Comparison of ENCODE assay signal across 15 cellular contexts in the genomic region with DNA sequence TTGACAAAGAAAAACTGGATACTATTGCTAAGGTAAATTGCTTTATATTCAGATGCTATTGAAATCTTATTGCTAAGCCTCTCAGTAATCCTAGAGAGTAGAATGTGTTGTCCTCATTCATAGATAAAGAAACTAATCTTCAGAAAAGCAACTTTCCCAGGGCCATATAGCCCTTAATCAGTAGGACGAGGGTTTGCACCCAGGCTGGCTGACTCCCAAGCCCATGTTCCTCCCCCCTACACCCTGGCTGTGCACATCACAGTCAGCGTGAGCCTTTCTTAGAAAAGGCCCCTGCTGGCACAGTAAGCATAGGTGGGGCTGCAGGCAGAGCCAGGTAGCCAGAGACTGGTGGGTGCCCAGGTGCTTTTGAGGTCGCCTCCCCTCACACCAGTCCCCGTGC. TPM values are rescaled to one million over a fixed set of nuclear protein-coding genes. Genes with fewer than 3 reads are reported as not detected.
DNase-seq lines count a peak whose midpoint lies in the region; ATAC-seq lines count a peak whose summit lies in the region.
"Had no signal": no experiment of that assay in that cellular context is flagged by ENCODE, and none has a peak within 500 bp of the region (broad histone marks: within the 10 kb centered on the region; RNA-seq: fewer than 3 reads in every experiment).

No MANE protein-coding gene starts in this region.

- H3K27ac Mint-ChIP-seq in activated T-helper 17 cell treated with anti-CD3 and anti-CD28 coated beads, Interleukin-2, amount 50 U/mL, for 72 hours: peak overlapping the region; percentile 52
- H3K27ac Mint-ChIP-seq: CD4-positive, alpha-beta T cell had no signal

- H3K4me1 Mint-ChIP-seq in activated T-helper 17 cell treated with anti-CD3 and anti-CD28 coated beads, Interleukin-2, amount 50 U/mL, for 72 hours: peaks cover 5% of the 10 kb centered on the region

- no peak for ATAC-seq in activated T-helper 17 cell treated with anti-CD3 and anti-CD28 coated beads, Interleukin-2, amount 50 U/mL, for 72 hours (replicated peaks)
- ATAC-seq in esophagus mucosa (peak; percentile 22), HG03432 (IDR thresholded peaks at IDR 0.05; ENCODE audit: unreplicated experiment) (no peak)
- ATAC-seq: A549 had no signal

- H3K9me3 Mint-ChIP-seq in activated T-helper 17 cell treated with anti-CD3 and anti-CD28 coated beads, Interleukin-2, amount 50 U/mL, for 72 hours: no peaks in the 10 kb centered on the region
- H3K9me3 Mint-ChIP-seq: CD4-positive, alpha-beta T cell had no signal

- no peaks in the 10 kb centered on the region for H3K36me3 Mint-ChIP-seq in activated T-helper 17 cell treated with anti-CD3 and anti-CD28 coated beads, Interleukin-2, amount 50 U/mL, for 72 hours (ENCODE audit: low read depth)

- H3K4me3 Mint-ChIP-seq in activated T-helper 17 cell treated with anti-CD3 and anti-CD28 coated beads, Interleukin-2, amount 50 U/mL, for 72 hours: no peak overlapping the region
- H3K4me3 Mint-ChIP-seq: CD4-positive, alpha-beta T cell had no signal

- peak; percentile 52 for DNase-seq in COR-L47 (lab: John Stamatoyannopoulos, UW)
- DNase-seq in OCI-M1 (lab: John Stamatoyannopoulos, UW): peak; percentile 28
- DNase-seq in NCI-H146 (lab: John Stamatoyannopoulos, UW): no peak
- DNase-seq in activated naive CD4-positive, alpha-beta T cell treated with Interleukin-2 at 50 U/mL for 16 hours: no peak
- no peak for DNase-seq in NK-92 treated with Interleukin-12 subunit alpha and Interleukin-12 subunit beta, amount 100 ng/mL, for 24 hours (lab: John Stamatoyannopoulos, UW)
- DNase-seq: AML-193; CD4-positive, alpha-beta T cell; DMS79; GDM1; GM23248 had no signal

- no peaks in the 10 kb centered on the region for H3K27me3 Mint-ChIP-seq in activated T-helper 17 cell treated with anti-CD3 and anti-CD28 coated beads, Interleukin-2, amount 50 U/mL, for 72 hours
- H3K27me3 Mint-ChIP-seq: CD4-positive, alpha-beta T cell had no signal

RNA-seq across cellular contexts. Expression of gene GLIPR2, which starts 15.8 kb away (rescaled TPM):
- 10 to 100 TPM; 10.2 to 10.7 TPM for total RNA-seq in activated T-helper 17 cell treated with anti-CD3 and anti-CD28 coated beads, Interleukin-2, amount 50 U/mL, for 72 hours
- 8.8 TPM for total RNA-seq in esophagus mucosa

RNA-seq across cellular contexts. Expression of gene CCIN, which starts 48.5 kb away (rescaled TPM):
- not detected for total RNA-seq in activated T-helper 17 cell treated with anti-CD3 and anti-CD28 coated beads, Interleukin-2, amount 50 U/mL, for 72 hours
- total RNA-seq in esophagus mucosa: not detected
- total RNA-seq: HT-29 had no signal

Comparison
In these comparisons a context has a peak if more than half of its experiments do, and no peak if none do; other contexts are left out.
1. DNase-seq: peak in COR-L47 (single experiment) and OCI-M1 (single experiment); none in NCI-H146 (single experiment), activated naive CD4-positive, alpha-beta T cell treated with Interleukin-2 at 50 U/mL for 16 hours (single experiment) and NK-92 treated with Interleukin-12 subunit alpha and Interleukin-12 subunit beta, amount 100 ng/mL, for 24 hours (single experiment).